In genomic region chr17:753407-753806, GRCh38 we compare ENCODE assay signal across 16 cellular contexts. TPM values are rescaled to one million over a fixed set of nuclear protein-coding genes. Genes with fewer than 3 reads are reported as not detected.
DNase-seq lines count a peak whose midpoint lies in the region; ATAC-seq, FAIRE-seq and TF ChIP-seq lines count a peak whose summit lies in the region.
"Had no signal": no experiment of that assay in that cellular context is flagged by ENCODE, and none has a peak within 500 bp of the region (broad histone marks: within the 10 kb centered on the region; RNA-seq: fewer than 3 reads in every experiment).

No MANE protein-coding gene starts in this region.

- CTCF ChIA-PET in activated CD4-positive, alpha-beta T cell treated with anti-CD3 and anti-CD28 coated beads for 36 hours (lab: Charles Lee): interaction anchor here (0.6 to 1.6 kb wide), 10 partner anchors 8 to 341 kb away, joined by 3 to 6 read pairs (median 4); partner anchors contain the start of genes GLOD4, MRM3 and TIMM22
- CTCF ChIA-PET in IMR-90 (lab: Yijun Ruan, JAX): interaction anchor here (0.7 to 1.3 kb wide), 2 partner anchors 243 to 341 kb away, joined by 3 to 4 read pairs; partner anchors contain the start of gene TIMM22
- CTCF ChIA-PET in K562 (lab: Yijun Ruan, JAX; ENCODE audit: low intra/inter-chr PET ratio): no interaction called here

- H3K9me1 ChIP-seq in IMR-90 (ENCODE audit: insufficient read depth, low read length) (0 out of 2 replicates have a peak, but pooled peaks cover 14% of the 10 kb centered on the region), K562 (ENCODE audit: control insufficient read depth, insufficient read depth, low read length) (no peaks in the 10 kb centered on the region)

- H3K4me3 ChIP-seq in IMR-90 (ENCODE audit: insufficient read depth, low read depth, low read length) (no peak overlapping the region), K562 (no peak overlapping the region)

- H3K79me1 ChIP-seq in IMR-90 (ENCODE audit: low read depth in 1 of 2, low read length in 2 of 2): peaks cover 18 to 31% of the 10 kb centered on the region in 2 experiments

- no peak overlapping the region for H3K18ac ChIP-seq in IMR-90 (ENCODE audit: low read depth, low read length)

- no peak overlapping the region for H2BK15ac ChIP-seq in IMR-90 (ENCODE audit: low read depth, low read length)

- H3K4me2 ChIP-seq in IMR-90 (ENCODE audit: low read depth, low read length): no peak overlapping the region
- H3K4me2 ChIP-seq in K562 (ENCODE audit: insufficient read depth, low read length): no peak overlapping the region

- ATAC-seq in activated CD4-positive, alpha-beta T cell treated with anti-CD3 and anti-CD28 coated beads for 36 hours: no peak
- ATAC-seq in IMR-90 (ENCODE audit: low read depth): no peak
- ATAC-seq in K562: no peak
- no peak for ATAC-seq in GM18873 (IDR thresholded peaks at IDR 0.05; ENCODE audit: low FRiP score, unreplicated experiment)

- peak overlapping the region; percentile 55 for H3K4me3 Mint-ChIP-seq in activated CD4-positive, alpha-beta T cell treated with anti-CD3 and anti-CD28 coated beads for 36 hours

- peak overlapping the region; percentile 34 for H2AK9ac ChIP-seq in IMR-90 (replicated peaks; ENCODE audit: low read depth, low read length, poor library complexity)

- TF ChIP-seq POLR2A in IMR-90 (IDR thresholded peaks at IDR 0.05; ENCODE audit: low read depth, low read length) (no peak), K562 (conservative IDR thresholded peaks at IDR 0.05) (no peak)

- WGBS in IMR-90 (ENCODE audit: extremely low coverage in 2 of 2, insufficient read length in 1 of 2), 2 experiments: no CpG with 5 or more reads among the region's 14 CpGs
- WGBS in K562 (ENCODE audit: insufficient coverage, low coverage, missing lambda C conversion rate): 42% methylated on average over 6 of the region's 14 CpGs

- BruUV-seq in IMR-90 (replicated peaks; lab: Mats Ljungman, UMichigan): no TSS peak
- BruUV-seq in K562 (replicated peaks; lab: Mats Ljungman, UMichigan): no TSS peak

- no peak overlapping the region for H2BK5ac ChIP-seq in IMR-90 (ENCODE audit: low read depth, low read length, poor library complexity, severe bottlenecking)

- peaks cover 29% of the 10 kb centered on the region for H3K4me1 Mint-ChIP-seq in activated CD4-positive, alpha-beta T cell treated with anti-CD3 and anti-CD28 coated beads for 36 hours

- H3K27me3 Mint-ChIP-seq in activated CD4-positive, alpha-beta T cell treated with anti-CD3 and anti-CD28 coated beads for 36 hours: no peaks in the 10 kb centered on the region

- peak overlapping the region; percentile 73 for H3K27ac Mint-ChIP-seq in activated CD4-positive, alpha-beta T cell treated with anti-CD3 and anti-CD28 coated beads for 36 hours

- no peak overlapping the region for H3K56ac ChIP-seq in IMR-90 (ENCODE audit: extremely low read depth, insufficient read depth, low read length)

- H2AFZ ChIP-seq in IMR-90 (replicated peaks; ENCODE audit: low read length, poor library complexity) (no peak overlapping the region), K562 (ENCODE audit: low read depth, low read length) (no peak overlapping the region)

- 0 out of 2 replicates have a peak, but pooled peaks cover 4% of the 10 kb centered on the region for H4K20me1 ChIP-seq in IMR-90 (ENCODE audit: insufficient read depth, low read length)
- H4K20me1 ChIP-seq in K562 (replicated peaks; ENCODE audit: control insufficient read depth, insufficient read depth, low read length): peaks cover 8% of the 10 kb centered on the region; the same call in 1 of the 2 replicates

- H2BK120ac ChIP-seq in IMR-90 (ENCODE audit: low read depth, low read length): no peak overlapping the region

- no peak overlapping the region; the same call in 1 of the 2 replicates for H2AK5ac ChIP-seq in IMR-90 (ENCODE audit: low read depth, low read length)

- H2BK20ac ChIP-seq in IMR-90 (ENCODE audit: low read depth, low read length): no peak overlapping the region

- H4K91ac ChIP-seq in IMR-90 (ENCODE audit: insufficient read depth, low read depth, low read length): no peak overlapping the region

- H4K8ac ChIP-seq in IMR-90 (ENCODE audit: low read depth in 2 of 2, low read length in 2 of 2): no peak overlapping the region; a peak in 2 of 4 replicates

- TF ChIP-seq RAD21 in IMR-90 (IDR thresholded peaks at IDR 0.05; ENCODE audit: low read length): no peak
- TF ChIP-seq RAD21 in K562 (CRISPR knock-in tag; conservative IDR thresholded peaks at IDR 0.05 in 1 of 2, IDR thresholded peaks at IDR 0.05 in 1 of 2): no peak

- H3K9ac ChIP-seq in IMR-90 (ENCODE audit: low read depth, low read length): no peak overlapping the region
- no peak overlapping the region for H3K9ac ChIP-seq in K562 (ENCODE audit: insufficient read depth in 1 of 2, low read depth in 2 of 2, low read length in 2 of 2)

- H3K27me3 ChIP-seq in IMR-90 (ENCODE audit: control insufficient read depth, insufficient read depth, low read length) (no peaks in the 10 kb centered on the region), K562 (ENCODE audit: control insufficient read depth in 2 of 2, insufficient read depth in 2 of 2, low read length in 2 of 2) (no peaks in the 10 kb centered on the region)
- H3K27me3 ChIP-seq: esophagus squamous epithelium, left lung, stomach had no signal

- H3K4ac ChIP-seq in IMR-90 (ENCODE audit: low read depth, low read length): no peak overlapping the region

- H3K27ac ChIP-seq in IMR-90 (ENCODE audit: insufficient read depth, low read length): no peak overlapping the region
- H3K27ac ChIP-seq in K562 (ENCODE audit: extremely low read depth, low read depth, low read length): no peak overlapping the region
- H3K27ac ChIP-seq: PC-9 had no signal

- peaks cover 4% of the 10 kb centered on the region for H3K9me3 Mint-ChIP-seq in activated CD4-positive, alpha-beta T cell treated with anti-CD3 and anti-CD28 coated beads for 36 hours (ENCODE audit: low read depth)

- no peak overlapping the region for H4K5ac ChIP-seq in IMR-90 (ENCODE audit: low read depth, low read length)

- TF ChIP-seq CTCF in IMR-90 (conservative IDR thresholded peaks at IDR 0.05; ENCODE audit: low read depth, low read length): no peak
- TF ChIP-seq CTCF in K562 (IDR thresholded peaks at IDR 0.05 in 2 of 3, conservative IDR thresholded peaks at IDR 0.05 in 1 of 3; ENCODE audit: insufficient read depth in 2 of 3, low read depth in 1 of 3, low read length in 3 of 3): no peak

- H3K4me1 ChIP-seq in IMR-90 (ENCODE audit: control insufficient read depth, insufficient read depth, low read length): peaks cover 10% of the 10 kb centered on the region
- peaks cover 10 to 12% of the 10 kb centered on the region in 2 experiments; a peak in 3 of 5 replicates for H3K4me1 ChIP-seq in K562 (replicated peaks in 1 of 2; ENCODE audit: control insufficient read depth in 2 of 2, insufficient read depth in 2 of 2, low read length in 2 of 2)

- intact Hi-C loops in activated CD4-positive, alpha-beta T cell treated with anti-CD3 and anti-CD28 coated beads for 36 hours (cut with DNase I, micrococcal nuclease): loop anchor here (2.0 to 5.0 kb wide), 3 partner anchors 39 to 609 kb away; partner anchors contain the start of gene VPS53 (in 1 of the 2)
- intact Hi-C loops in IMR-90 (cut with micrococcal nuclease) (no loop called here), K562 (cut with micrococcal nuclease) (no loop called here), posterior vena cava (cut with DNase I) (no loop called here)

- H3K9me3 ChIP-seq in IMR-90 (ENCODE audit: control insufficient read depth, insufficient read depth, low read length) (no peaks in the 10 kb centered on the region), K562 (replicated peaks; ENCODE audit: control insufficient read depth, insufficient read depth, low read depth, low read length) (no peaks in the 10 kb centered on the region)
- H3K9me3 ChIP-seq: A549, esophagus squamous epithelium, left lung, stomach had no signal

- peaks cover 8% of the 10 kb centered on the region for H3K36me3 ChIP-seq in IMR-90 (ENCODE audit: control insufficient read depth, insufficient read depth, low read length)
- peaks cover 22% of the 10 kb centered on the region for H3K36me3 ChIP-seq in K562 (ENCODE audit: control insufficient read depth, insufficient read depth, low read length)

- H3K23ac ChIP-seq in IMR-90 (ENCODE audit: low read depth, low read length): no peak overlapping the region

- POLR2A ChIA-PET in activated CD4-positive, alpha-beta T cell treated with anti-CD3 and anti-CD28 coated beads for 36 hours (lab: Charles Lee): no interaction called here
- POLR2A ChIA-PET in IMR-90 (lab: Charles Lee; ENCODE audit: unreplicated experiment) (no interaction called here), K562 (lab: Yijun Ruan, JAX) (interaction anchor here (0.7 kb wide), 1 partner anchor 9 kb away, joined by 3 read pairs; no protein-coding TSS in a partner anchor)

- no peak for DNase-seq in activated CD4-positive, alpha-beta T cell treated with anti-CD3 and anti-CD28 coated beads for 36 hours
- DNase-seq in activated CD4-positive, alpha-beta T cell treated with anti-CD3 and anti-CD28 coated beads, Interleukin-2, amount 50 U/mL, for 48 hours: no peak
- DNase-seq in IMR-90: no peak
- DNase-seq in K562 (ENCODE audit: extremely low read depth in 1 of 4, low spot score in 3 of 4): no peak
- peak; percentile 23 for DNase-seq in posterior vena cava (ENCODE audit: low spot score)
- DNase-seq in ecto neural progenitor cell (ENCODE audit: low spot score): no peak
- DNase-seq in NCI-H446 treated with DMSO at 0.1 percent for 48 hours (lab: John Stamatoyannopoulos, UW): no peak
- DNase-seq: activated naive CD4-positive, alpha-beta T cell; esophagus squamous epithelium; PC-9 had no signal

- no peak for FAIRE-seq in K562 (lab: Jason Lieb, UNC)
- FAIRE-seq: A549, colon, H1 had no signal

- H3K14ac ChIP-seq in IMR-90 (replicated peaks; ENCODE audit: low read depth, low read length): no peak overlapping the region

- TF ChIP-seq EP300 in K562 (IDR thresholded peaks at IDR 0.05; ENCODE audit: low read length): no peak

- H3K79me2 ChIP-seq in K562 (ENCODE audit: control insufficient read depth, insufficient read depth, low read length): peaks cover 33% of the 10 kb centered on the region

- peaks cover 48% of the 10 kb centered on the region for H3K36me3 Mint-ChIP-seq in activated CD4-positive, alpha-beta T cell treated with anti-CD3 and anti-CD28 coated beads for 36 hours (ENCODE audit: low read depth)

- dilution Hi-C loops in IMR-90 (cut with HindIII; ENCODE audit: low sequenced_read_pairs, unreplicated experiment): no loop called here

- in situ Hi-C loops in IMR-90 (cut with MboI; ENCODE audit: low sequenced_read_pairs): no loop called here
- in situ Hi-C loops in K562 (cut with MboI): no loop called here

RNA-seq across cellular contexts. Expression of gene GEMIN4, which starts 1.3 kb away (rescaled TPM):
- total RNA-seq in activated CD4-positive, alpha-beta T cell treated with anti-CD3 and anti-CD28 coated beads for 36 hours: 10 to 100 TPM; 49.7 to 56.1 TPM
- total RNA-seq in IMR-90 (2012; rRNA removed): 13.9 and 16.5 TPM in 2 replicates
- polyA plus RNA-seq in IMR-90 (2012; rRNA removed): 18.3 and 20.4 TPM in 2 replicates
- polyA plus RNA-seq in IMR-90 (2012; cell fraction: cytosol; rRNA removed): 13.6 and 16.5 TPM in 2 replicates
- 29.9 and 42.3 TPM in 2 replicates for polyA plus RNA-seq in IMR-90 (2012; cell fraction: nucleus; rRNA removed; ENCODE audit: low replicate concordance)
- 30.0 and 64.9 TPM in 2 replicates for total RNA-seq in K562 (2011; cell fraction: chromatin; rRNA removed; ENCODE audit: low replicate concordance)
- total RNA-seq in K562 (2011; cell fraction: nucleolus; rRNA removed): 36.8 and 49.5 TPM in 2 replicates
- total RNA-seq in K562 (2011; cell fraction: nucleoplasm; rRNA removed): 43.7 and 49.5 TPM in 2 replicates
- total RNA-seq in K562 (2014; rRNA removed): 16.7 and 25.3 TPM in 2 replicates
- 6.3 and 8.6 TPM in 2 replicates for total RNA-seq in K562 (2014; rRNA removed; fragmentation: Illumina TruSeq; extraction: Trizol)
- 9.4 and 10.5 TPM in 2 replicates for total RNA-seq in K562 (2015; rRNA removed; fragmentation: Illumina TruSeq; extraction: Trizol)
- total RNA-seq in K562 (2021): 36.6 and 38.5 TPM in 2 replicates
- 10.8 and 23.4 TPM in 2 replicates for polyA plus RNA-seq in K562 (2011; rRNA removed)
- 9.8 and 21.2 TPM in 2 replicates for polyA plus RNA-seq in K562 (2011; cell fraction: cytosol; rRNA removed)
- polyA plus RNA-seq in K562 (2011; cell fraction: nucleus; rRNA removed): 22.9 and 38.2 TPM in 2 replicates
- polyA plus RNA-seq in K562 (2012): 20.2 and 21.9 TPM in 2 replicates
- 32.1 and 42.5 TPM in 2 replicates for polyA plus RNA-seq in K562 (2014; fragmentation: Illumina TruSeq; extraction: Trizol)
- 1 to 10 TPM; 1.8 to 2.3 TPM for polyA plus RNA-seq in K562 (2014; fragmentation: Nextera tagmentation; extraction: Ambion mirVana)
- polyA plus RNA-seq in K562 (2014; rRNA removed): 14.3 and 15.8 TPM in 2 replicates
- polyA minus RNA-seq in K562 (2011; rRNA and poly(A)+ RNA removed): 12.4 and 15.3 TPM in 2 replicates
- 13.9 and 15.2 TPM in 2 replicates for polyA minus RNA-seq in K562 (2011; cell fraction: cytosol; rRNA and poly(A)+ RNA removed)
- 18.6 and 25.3 TPM in 2 replicates for polyA minus RNA-seq in K562 (2011; cell fraction: nucleus; rRNA and poly(A)+ RNA removed)
- 10 to 100 TPM; 12.5 to 13.2 TPM for total RNA-seq in posterior vena cava

RNA-seq across cellular contexts. Expression of gene TLCD3A, which starts 21.0 kb away (rescaled TPM):
- 10 to 100 TPM; 13.8 to 25.9 TPM for total RNA-seq in activated CD4-positive, alpha-beta T cell treated with anti-CD3 and anti-CD28 coated beads for 36 hours
- total RNA-seq in IMR-90 (2012; rRNA removed) (14.4 and 15.2 TPM in 2 replicates), K562 (2014; rRNA removed) (7.9 and 10.8 TPM in 2 replicates), K562 (2014; rRNA removed; fragmentation: Illumina TruSeq; extraction: Trizol) (5.6 and 6.5 TPM in 2 replicates), K562 (2015; rRNA removed; fragmentation: Illumina TruSeq; extraction: Trizol) (6.9 and 7.1 TPM in 2 replicates), K562 (2021) (8.7 and 9.3 TPM in 2 replicates), posterior vena cava (10 to 100 TPM in 1 of 2 donors, 1 to 10 TPM in 1; 9.9 to 10.4 TPM)
- polyA plus RNA-seq in IMR-90 (2012; rRNA removed) (33.3 and 35.0 TPM in 2 replicates), K562 (2011; rRNA removed) (11.9 and 13.5 TPM in 2 replicates), K562 (2014; fragmentation: Illumina TruSeq; extraction: Trizol) (8.2 and 9.4 TPM in 2 replicates), K562 (2014; fragmentation: Nextera tagmentation; extraction: Ambion mirVana) (1 to 10 TPM; 1.3 to 1.7 TPM), K562 (2014; rRNA removed) (7.3 and 9.4 TPM in 2 replicates)
- 23.3 and 36.1 TPM in 2 replicates for polyA plus RNA-seq in IMR-90 (2012; cell fraction: cytosol; rRNA removed)
- polyA plus RNA-seq in IMR-90 (2012; cell fraction: nucleus; rRNA removed; ENCODE audit: low replicate concordance): 19.6 and 20.6 TPM in 2 replicates
- total RNA-seq in K562 (2011; cell fraction: chromatin; rRNA removed; ENCODE audit: low replicate concordance): 11.0 and 24.6 TPM in 2 replicates
- total RNA-seq in K562 (2011; cell fraction: nucleolus; rRNA removed): 20.4 and 25.5 TPM in 2 replicates
- total RNA-seq in K562 (2011; cell fraction: nucleoplasm; rRNA removed): 20.2 and 23.2 TPM in 2 replicates
- 16.7 and 24.3 TPM in 2 replicates for polyA plus RNA-seq in K562 (2011; cell fraction: cytosol; rRNA removed)
- polyA plus RNA-seq in K562 (2011; cell fraction: nucleus; rRNA removed): 8.0 and 11.5 TPM in 2 replicates
- polyA plus RNA-seq in K562 (2012): 9.3 and 10.4 TPM in 2 replicates
- polyA minus RNA-seq in K562 (2011; rRNA and poly(A)+ RNA removed): 12.4 and 20.2 TPM in 2 replicates
- polyA minus RNA-seq in K562 (2011; cell fraction: cytosol; rRNA and poly(A)+ RNA removed): 10.1 and 10.3 TPM in 2 replicates
- polyA minus RNA-seq in K562 (2011; cell fraction: nucleus; rRNA and poly(A)+ RNA removed): 4.4 and 5.2 TPM in 2 replicates

RNA-seq across cellular contexts. Expression of gene GLOD4, which starts 28.7 kb away (rescaled TPM):
- 10 to 100 TPM; 59.5 to 64.0 TPM for total RNA-seq in activated CD4-positive, alpha-beta T cell treated with anti-CD3 and anti-CD28 coated beads for 36 hours
- 26.3 and 41.1 TPM in 2 replicates for total RNA-seq in IMR-90 (2012; rRNA removed)
- polyA plus RNA-seq in IMR-90 (2012; rRNA removed): 26.5 and 36.7 TPM in 2 replicates
- polyA plus RNA-seq in IMR-90 (2012; cell fraction: cytosol; rRNA removed): 7.9 and 19.3 TPM in 2 replicates
- 10.6 and 51.9 TPM in 2 replicates for polyA plus RNA-seq in IMR-90 (2012; cell fraction: nucleus; rRNA removed; ENCODE audit: low replicate concordance)
- 41.8 and 82.0 TPM in 2 replicates for total RNA-seq in K562 (2011; cell fraction: chromatin; rRNA removed; ENCODE audit: low replicate concordance)
- total RNA-seq in K562 (2011; cell fraction: nucleolus; rRNA removed): 22.0 and 26.6 TPM in 2 replicates
- 56.0 and 74.9 TPM in 2 replicates for total RNA-seq in K562 (2011; cell fraction: nucleoplasm; rRNA removed)
- total RNA-seq in K562 (2014; rRNA removed): 45.3 and 52.0 TPM in 2 replicates
- total RNA-seq in K562 (2014; rRNA removed; fragmentation: Illumina TruSeq; extraction: Trizol): 52.7 and 61.4 TPM in 2 replicates
- total RNA-seq in K562 (2015; rRNA removed; fragmentation: Illumina TruSeq; extraction: Trizol): 49.8 and 54.6 TPM in 2 replicates
- total RNA-seq in K562 (2021): 55.2 and 64.9 TPM in 2 replicates
- polyA plus RNA-seq in K562 (2011; rRNA removed): 45.6 and 65.9 TPM in 2 replicates
- 17.8 and 37.4 TPM in 2 replicates for polyA plus RNA-seq in K562 (2011; cell fraction: cytosol; rRNA removed)
- 33.7 and 46.6 TPM in 2 replicates for polyA plus RNA-seq in K562 (2011; cell fraction: nucleus; rRNA removed)
- 47.2 and 69.3 TPM in 2 replicates for polyA plus RNA-seq in K562 (2012)
- polyA plus RNA-seq in K562 (2014; fragmentation: Illumina TruSeq; extraction: Trizol): 67.2 and 67.6 TPM in 2 replicates
- 100 to 1,000 TPM in 1 of 2 experiments, 10 to 100 TPM in 1; 62.3 to 109 TPM for polyA plus RNA-seq in K562 (2014; fragmentation: Nextera tagmentation; extraction: Ambion mirVana)
- 69.2 and 81.7 TPM in 2 replicates for polyA plus RNA-seq in K562 (2014; rRNA removed)
- polyA minus RNA-seq in K562 (2011; rRNA and poly(A)+ RNA removed): 42.2 and 59.2 TPM in 2 replicates
- polyA minus RNA-seq in K562 (2011; cell fraction: cytosol; rRNA and poly(A)+ RNA removed): 14.0 and 15.5 TPM in 2 replicates
- polyA minus RNA-seq in K562 (2011; cell fraction: nucleus; rRNA and poly(A)+ RNA removed): 12.1 and 17.2 TPM in 2 replicates
- total RNA-seq in posterior vena cava: 10 to 100 TPM; 40.2 to 41.5 TPM

RNA-seq across cellular contexts. Expression of gene MRM3, which starts 28.7 kb away (rescaled TPM):
- total RNA-seq in activated CD4-positive, alpha-beta T cell treated with anti-CD3 and anti-CD28 coated beads for 36 hours: 10 to 100 TPM; 20.6 to 31.4 TPM
- total RNA-seq in IMR-90 (2012; rRNA removed) (15.2 and 16.1 TPM in 2 replicates), K562 (2014; rRNA removed) (24.8 and 40.6 TPM in 2 replicates), K562 (2014; rRNA removed; fragmentation: Illumina TruSeq; extraction: Trizol) (16.4 and 19.4 TPM in 2 replicates), K562 (2015; rRNA removed; fragmentation: Illumina TruSeq; extraction: Trizol) (18.3 and 19.5 TPM in 2 replicates), K562 (2021) (21.2 and 23.0 TPM in 2 replicates), posterior vena cava (1 to 10 TPM; 7.4 to 7.8 TPM)
- polyA plus RNA-seq in IMR-90 (2012; rRNA removed) (8.9 and 9.0 TPM in 2 replicates), K562 (2011; rRNA removed) (19.0 and 23.5 TPM in 2 replicates), K562 (2014; fragmentation: Illumina TruSeq; extraction: Trizol) (13.6 and 18.1 TPM in 2 replicates), K562 (2014; fragmentation: Nextera tagmentation; extraction: Ambion mirVana) (1 to 10 TPM; 2.4 to 3.7 TPM), K562 (2014; rRNA removed) (19.4 and 24.4 TPM in 2 replicates)
- polyA plus RNA-seq in IMR-90 (2012; cell fraction: cytosol; rRNA removed): 8.3 and 10.0 TPM in 2 replicates
- polyA plus RNA-seq in IMR-90 (2012; cell fraction: nucleus; rRNA removed; ENCODE audit: low replicate concordance): 5.4 and 7.5 TPM in 2 replicates
- 19.2 and 25.8 TPM in 2 replicates for total RNA-seq in K562 (2011; cell fraction: chromatin; rRNA removed; ENCODE audit: low replicate concordance)
- total RNA-seq in K562 (2011; cell fraction: nucleolus; rRNA removed): 44.0 and 47.0 TPM in 2 replicates
- total RNA-seq in K562 (2011; cell fraction: nucleoplasm; rRNA removed): 23.2 and 27.1 TPM in 2 replicates
- polyA plus RNA-seq in K562 (2011; cell fraction: cytosol; rRNA removed): 15.6 and 17.3 TPM in 2 replicates
- polyA plus RNA-seq in K562 (2011; cell fraction: nucleus; rRNA removed): 13.2 and 17.1 TPM in 2 replicates
- 11.2 and 20.0 TPM in 2 replicates for polyA plus RNA-seq in K562 (2012)
- 21.9 and 22.4 TPM in 2 replicates for polyA minus RNA-seq in K562 (2011; rRNA and poly(A)+ RNA removed)
- 12.9 and 13.9 TPM in 2 replicates for polyA minus RNA-seq in K562 (2011; cell fraction: cytosol; rRNA and poly(A)+ RNA removed)
- 18.4 and 26.4 TPM in 2 replicates for polyA minus RNA-seq in K562 (2011; cell fraction: nucleus; rRNA and poly(A)+ RNA removed)

RNA-seq across cellular contexts. Expression of gene VPS53, which starts 38.8 kb away (rescaled TPM):
- total RNA-seq in activated CD4-positive, alpha-beta T cell treated with anti-CD3 and anti-CD28 coated beads for 36 hours: 10 to 100 TPM; 57.6 to 73.2 TPM
- total RNA-seq in IMR-90 (2012; rRNA removed): 31.0 and 32.8 TPM in 2 replicates
- polyA plus RNA-seq in IMR-90 (2012; rRNA removed): 19.3 and 23.4 TPM in 2 replicates
- 6.8 and 8.5 TPM in 2 replicates for polyA plus RNA-seq in IMR-90 (2012; cell fraction: cytosol; rRNA removed)
- polyA plus RNA-seq in IMR-90 (2012; cell fraction: nucleus; rRNA removed; ENCODE audit: low replicate concordance): 14.4 and 19.3 TPM in 2 replicates
- total RNA-seq in K562 (2011; cell fraction: chromatin; rRNA removed; ENCODE audit: low replicate concordance): 76.4 and 103 TPM in 2 replicates
- 32.6 and 35.0 TPM in 2 replicates for total RNA-seq in K562 (2011; cell fraction: nucleolus; rRNA removed)
- total RNA-seq in K562 (2011; cell fraction: nucleoplasm; rRNA removed): 47.7 and 52.4 TPM in 2 replicates
- total RNA-seq in K562 (2014; rRNA removed): 4.9 and 9.1 TPM in 2 replicates
- 6.9 and 7.1 TPM in 2 replicates for total RNA-seq in K562 (2014; rRNA removed; fragmentation: Illumina TruSeq; extraction: Trizol)
- 8.1 and 8.3 TPM in 2 replicates for total RNA-seq in K562 (2015; rRNA removed; fragmentation: Illumina TruSeq; extraction: Trizol)
- 27.5 and 29.1 TPM in 2 replicates for total RNA-seq in K562 (2021)
- polyA plus RNA-seq in K562 (2011; rRNA removed): 9.9 and 12.4 TPM in 2 replicates
- polyA plus RNA-seq in K562 (2011; cell fraction: cytosol; rRNA removed): 7.0 and 8.0 TPM in 2 replicates
- 16.7 and 18.6 TPM in 2 replicates for polyA plus RNA-seq in K562 (2011; cell fraction: nucleus; rRNA removed)
- 9.9 and 17.0 TPM in 2 replicates for polyA plus RNA-seq in K562 (2012)
- 8.3 and 8.8 TPM in 2 replicates for polyA plus RNA-seq in K562 (2014; fragmentation: Illumina TruSeq; extraction: Trizol)
- polyA plus RNA-seq in K562 (2014; fragmentation: Nextera tagmentation; extraction: Ambion mirVana): 1 to 10 TPM in 1 of 2 experiments, under 1 TPM in 1; 0.90 to 1.3 TPM
- polyA plus RNA-seq in K562 (2014; rRNA removed): 6.0 and 8.2 TPM in 2 replicates
- polyA minus RNA-seq in K562 (2011; rRNA and poly(A)+ RNA removed): 45.0 and 68.4 TPM in 2 replicates
- 22.6 and 24.3 TPM in 2 replicates for polyA minus RNA-seq in K562 (2011; cell fraction: cytosol; rRNA and poly(A)+ RNA removed)
- polyA minus RNA-seq in K562 (2011; cell fraction: nucleus; rRNA and poly(A)+ RNA removed): 30.6 and 48.9 TPM in 2 replicates
- total RNA-seq in posterior vena cava: 10 to 100 TPM; 61.5 to 62.8 TPM

Comparison
In these comparisons a context has a peak if more than half of its experiments do, and no peak if none do; other contexts are left out.
1. intact Hi-C loops: an anchor here in activated CD4-positive, alpha-beta T cell treated with anti-CD3 and anti-CD28 coated beads for 36 hours (2.0 to 5.0 kb wide); none called in IMR-90, K562 and posterior vena cava.